ENCODE assay signal across 27 cellular contexts in the genomic region with DNA sequence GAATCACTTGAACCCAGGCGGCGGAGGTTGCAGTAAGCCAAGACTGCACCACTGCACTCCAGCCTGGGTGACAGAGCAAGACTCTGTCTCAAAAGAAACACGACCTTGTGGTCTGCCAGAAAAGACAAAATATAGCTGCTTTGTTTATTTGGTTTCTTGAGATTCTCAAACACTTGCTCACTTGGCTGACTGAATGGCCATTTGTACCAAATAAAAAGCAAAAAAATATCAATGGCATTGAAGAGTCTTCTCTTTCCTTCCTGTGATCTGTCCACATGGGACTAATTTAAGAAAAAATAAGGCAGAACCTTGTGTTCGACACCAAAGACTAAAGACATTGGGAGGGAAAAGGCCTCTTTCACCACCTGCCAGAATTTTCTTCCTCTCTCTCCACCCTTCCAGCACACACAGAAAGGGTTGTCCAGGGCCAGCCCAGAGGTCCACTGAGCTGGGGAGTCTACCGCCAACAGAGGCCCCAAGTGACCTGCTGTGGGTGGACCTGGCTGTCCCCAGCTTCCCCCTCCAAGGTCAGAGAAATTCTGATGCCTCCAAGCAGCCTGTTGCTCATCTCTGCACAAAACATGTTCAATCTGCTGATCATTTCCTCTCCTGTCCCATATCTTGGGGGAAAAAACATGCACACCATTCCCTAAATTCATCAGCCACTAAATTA. TPM values are rescaled to one million over a fixed set of nuclear protein-coding genes. Genes with fewer than 3 reads are reported as not detected.
DNase-seq lines count a peak whose midpoint lies in the region; TF ChIP-seq lines count a peak whose summit lies in the region.
"Had no signal": no experiment of that assay in that cellular context is flagged by ENCODE, and none has a peak within 500 bp of the region (broad histone marks: within the 10 kb centered on the region; RNA-seq: fewer than 3 reads in every experiment).

No MANE protein-coding gene starts in this region.

- TF ChIP-seq CTCF in Caco-2 (IDR thresholded peaks at IDR 0.05; ENCODE audit: insufficient read depth in 1 of 2, low read depth in 1 of 2, low read length in 1 of 2, severe bottlenecking in 1 of 2, unreplicated experiment in 1 of 2), result no peak
- TF ChIP-seq CTCF in HFFc6 (IDR thresholded peaks at IDR 0.05), result no peak
- TF ChIP-seq CTCF in nephron progenitor cell (IDR thresholded peaks at IDR 0.05), result no peak
- no peak for TF ChIP-seq CTCF in thyroid gland (IDR thresholded peaks at IDR 0.05)

- CTCF ChIA-PET in Caco-2 (lab: Charles Lee), result no interaction called here

- peak overlapping the region; percentile 45 for H3K27ac Mint-ChIP-seq in Caco-2 (ENCODE audit: unreplicated experiment)
- H3K27ac Mint-ChIP-seq in HFFc6, result no peak overlapping the region
- H3K27ac Mint-ChIP-seq in dendritic cell treated with granulocyte-macrophage colony-stimulating factor and Interleukin-4, amounts not matched to agents 40 ng/mL and 50 ng/mL, for 4 days, result peak overlapping the region; percentile 14
- H3K27ac Mint-ChIP-seq in nephron progenitor cell, result peak overlapping the region; percentile 47
- H3K27ac Mint-ChIP-seq: activated naive CD8-positive, alpha-beta T cell treated with anti-CD3 and anti-CD28 coated beads, Interleukin-2, amount 10 ng/mL, durations not matched to agents 7 days and 5 days; CD4-positive, alpha-beta T cell; IgD-negative memory B cell had no signal

- no TSS peak for BruUV-seq in Caco-2 (replicated peaks; lab: Mats Ljungman, UMichigan)

- H3K4me1 Mint-ChIP-seq in Caco-2 (ENCODE audit: low read depth, unreplicated experiment) (no peaks in the 10 kb centered on the region), HFFc6 (ENCODE audit: low read depth) (peaks cover 11% of the 10 kb centered on the region), nephron progenitor cell (peaks cover 7% of the 10 kb centered on the region)
- H3K4me1 Mint-ChIP-seq in dendritic cell treated with granulocyte-macrophage colony-stimulating factor and Interleukin-4, amounts not matched to agents 40 ng/mL and 50 ng/mL, for 4 days (ENCODE audit: low read depth), result peaks cover 8% of the 10 kb centered on the region
- H3K4me1 Mint-ChIP-seq: IgD-negative memory B cell had no signal

- no peak for TF ChIP-seq POLR2A in thyroid gland (IDR thresholded peaks at IDR 0.05)

- intact Hi-C loops in Caco-2 (cut with micrococcal nuclease; ENCODE audit: unreplicated experiment) (no loop called here), thyroid gland (cut with DNase I) (no loop called here)
- intact Hi-C loops in dendritic cell treated with granulocyte-macrophage colony-stimulating factor and Interleukin-4, amounts not matched to agents 40 ng/mL and 50 ng/mL, for 4 days (cut with micrococcal nuclease), result no loop called here

- H3K4me1 ChIP-seq in Caco-2, result no peaks in the 10 kb centered on the region
- no peaks in the 10 kb centered on the region for H3K4me1 ChIP-seq in thyroid gland

- H3K36me3 Mint-ChIP-seq in Caco-2 (ENCODE audit: insufficient read depth, unreplicated experiment) (peaks cover 7% of the 10 kb centered on the region), HFFc6 (ENCODE audit: low read depth) (no peaks in the 10 kb centered on the region), nephron progenitor cell (ENCODE audit: low read depth) (no peaks in the 10 kb centered on the region)
- no peaks in the 10 kb centered on the region for H3K36me3 Mint-ChIP-seq in dendritic cell treated with granulocyte-macrophage colony-stimulating factor and Interleukin-4, amounts not matched to agents 40 ng/mL and 50 ng/mL, for 4 days (ENCODE audit: low read depth)
- H3K36me3 Mint-ChIP-seq: activated naive CD8-positive, alpha-beta T cell treated with anti-CD3 and anti-CD28 coated beads, Interleukin-2, amount 10 ng/mL, durations not matched to agents 7 days and 5 days; IgD-negative memory B cell had no signal

- DNase-seq in Caco-2 (no peak), HFFc6 (peak; percentile 31), nephron progenitor cell (no peak), T-helper 1 cell (no peak), thyroid gland (no peak)
- no peak for DNase-seq in activated CD4-positive, alpha-beta T cell treated with anti-CD3 and anti-CD28 coated beads, Interleukin-2, amount 50 U/mL, for 1 hour
- no peak for DNase-seq in activated CD4-positive, alpha-beta T cell treated with anti-CD3 and anti-CD28 coated beads for 1 hour
- DNase-seq: activated CD4-positive, alpha-beta T cell treated with anti-CD3 and anti-CD28 coated beads, Interleukin-2, amount 50 U/mL, for 4 hours; activated effector memory CD4-positive, alpha-beta T cell treated with Interleukin-2 at 50 U/mL for 16 hours; activated naive CD8-positive, alpha-beta T cell treated with anti-CD3 and anti-CD28 coated beads, Interleukin-2, amount 10 ng/mL, durations not matched to agents 7 days and 5 days; CD4-positive, alpha-beta T cell; DMS 273 treated with DMSO at 0.1 percent for 48 hours; effector CD4-positive, alpha-beta T cell; HCEC 1CT; left ventricle myocardium inferior; NCI-H446 treated with DMSO at 0.1 percent for 48 hours; NK-92 treated with Interleukin-12 subunit alpha and Interleukin-12 subunit beta, amount 100 ng/mL, for 24 hours; upper lobe of left lung; WERI-Rb-1 had no signal

- H3K36me3 ChIP-seq in Caco-2 (ENCODE audit: control insufficient read depth, insufficient read depth, low read length) (no peaks in the 10 kb centered on the region), thyroid gland (no peaks in the 10 kb centered on the region)
- H3K36me3 ChIP-seq: left ventricle myocardium inferior, upper lobe of left lung, WERI-Rb-1 had no signal

- H3K27me3 Mint-ChIP-seq in Caco-2 (ENCODE audit: insufficient read depth, unreplicated experiment), result no peaks in the 10 kb centered on the region
- no peaks in the 10 kb centered on the region; the same call in 1 of the 2 replicates for H3K27me3 Mint-ChIP-seq in HFFc6 (ENCODE audit: insufficient read depth)
- H3K27me3 Mint-ChIP-seq in dendritic cell treated with granulocyte-macrophage colony-stimulating factor and Interleukin-4, amounts not matched to agents 40 ng/mL and 50 ng/mL, for 4 days, result peaks cover 1% of the 10 kb centered on the region
- H3K27me3 Mint-ChIP-seq in nephron progenitor cell (ENCODE audit: low read depth, poor library complexity), result peaks cover 4% of the 10 kb centered on the region
- H3K27me3 Mint-ChIP-seq: activated naive CD8-positive, alpha-beta T cell treated with anti-CD3 and anti-CD28 coated beads, Interleukin-2, amount 10 ng/mL, durations not matched to agents 7 days and 5 days; CD4-positive, alpha-beta T cell; IgD-negative memory B cell had no signal

- H3K27me3 ChIP-seq in Caco-2 (replicated peaks; ENCODE audit: control insufficient read depth, insufficient read depth, low read length), result no peaks in the 10 kb centered on the region
- no peaks in the 10 kb centered on the region for H3K27me3 ChIP-seq in thyroid gland
- H3K27me3 ChIP-seq: upper lobe of left lung had no signal

- H3K4me3 ChIP-seq in Caco-2 (ENCODE audit: low read depth, low read length) (no peak overlapping the region), thyroid gland (replicated peaks in 1 of 3) (no peak overlapping the region)
- H3K4me3 ChIP-seq: left ventricle myocardium inferior, SK-N-MC, upper lobe of left lung had no signal

- POLR2A ChIA-PET in Caco-2 (lab: Charles Lee), result no interaction called here

- H3K9me3 ChIP-seq in Caco-2 (no peaks in the 10 kb centered on the region), thyroid gland (no peaks in the 10 kb centered on the region)
- H3K9me3 ChIP-seq: left ventricle myocardium inferior, upper lobe of left lung had no signal

- 65 to 71% methylated on average over 5 of the region's 5 CpGs for WGBS in thyroid gland, 2 donors

- no peak overlapping the region for H3K27ac ChIP-seq in thyroid gland
- H3K27ac ChIP-seq: left ventricle myocardium inferior, SK-N-MC, upper lobe of left lung, WERI-Rb-1 had no signal

- H3K4me3 Mint-ChIP-seq in Caco-2 (ENCODE audit: unreplicated experiment), result no peak overlapping the region
- H3K4me3 Mint-ChIP-seq in HFFc6, result no peak overlapping the region
- H3K4me3 Mint-ChIP-seq in dendritic cell treated with granulocyte-macrophage colony-stimulating factor and Interleukin-4, amounts not matched to agents 40 ng/mL and 50 ng/mL, for 4 days, result no peak overlapping the region
- no peak overlapping the region for H3K4me3 Mint-ChIP-seq in nephron progenitor cell
- H3K4me3 Mint-ChIP-seq: activated naive CD8-positive, alpha-beta T cell treated with anti-CD3 and anti-CD28 coated beads, Interleukin-2, amount 10 ng/mL, durations not matched to agents 7 days and 5 days; CD4-positive, alpha-beta T cell; IgD-negative memory B cell; neural crest cell had no signal

- H3K9me3 Mint-ChIP-seq in Caco-2 (ENCODE audit: unreplicated experiment) (no peaks in the 10 kb centered on the region), HFFc6 (no peaks in the 10 kb centered on the region), nephron progenitor cell (no peaks in the 10 kb centered on the region)
- no peaks in the 10 kb centered on the region for H3K9me3 Mint-ChIP-seq in dendritic cell treated with granulocyte-macrophage colony-stimulating factor and Interleukin-4, amounts not matched to agents 40 ng/mL and 50 ng/mL, for 4 days
- H3K9me3 Mint-ChIP-seq: activated naive CD8-positive, alpha-beta T cell treated with anti-CD3 and anti-CD28 coated beads, Interleukin-2, amount 10 ng/mL, durations not matched to agents 7 days and 5 days; CD4-positive, alpha-beta T cell; IgD-negative memory B cell; neural crest cell had no signal

RNA-seq across cellular contexts. Expression of a gene that starts 5.9 kb away (rescaled TPM):
- 17.3 and 17.4 TPM in 2 replicates for total RNA-seq in Caco-2 (2022)
- under 1 TPM; 0.37 to 0.67 (median 0.55) TPM for total RNA-seq in HFFc6 (2021; fragmentation: NEBNext Ultra II Directional; extraction: Animal tissue kit (Norgen Biotek cat#: 25700))
- 1 to 10 TPM in 3 of 4 donors, under 1 TPM in 1; 0.34 to 1.7 (median 1.0) TPM for total RNA-seq in thyroid gland

RNA-seq across cellular contexts. Expression of a gene that starts 6.0 kb away (rescaled TPM):
- 48.2 and 49.4 TPM in 2 replicates for total RNA-seq in Caco-2 (2022)
- 10 to 100 TPM; 22.9 to 28.3 (median 25.5) TPM for total RNA-seq in HFFc6 (2021; fragmentation: NEBNext Ultra II Directional; extraction: Animal tissue kit (Norgen Biotek cat#: 25700))
- 10 to 100 TPM; 29.3 to 36.4 (median 31.3) TPM for total RNA-seq in thyroid gland

RNA-seq across cellular contexts. Expression of a gene that starts 23.1 kb away (rescaled TPM):
- not detected in 2 replicates for total RNA-seq in Caco-2 (2022)
- total RNA-seq in HFFc6 (2021; fragmentation: NEBNext Ultra II Directional; extraction: Animal tissue kit (Norgen Biotek cat#: 25700)), result 1 to 10 TPM in 5 of 6 experiments, under 1 TPM in 1; 0.91 to 1.7 (median 1.4) TPM
- total RNA-seq in thyroid gland, result not detected
- total RNA-seq: epithelial cell of proximal tubule, MCF 10A, mononuclear cell had no signal

RNA-seq across cellular contexts. Expression of a gene that starts 38.2 kb away (rescaled TPM):
- 0.72 TPM in 1 of 2 replicates, not detected in the other for total RNA-seq in Caco-2 (2022)
- 10 to 100 TPM; 10.1 to 13.7 (median 12.2) TPM for total RNA-seq in HFFc6 (2021; fragmentation: NEBNext Ultra II Directional; extraction: Animal tissue kit (Norgen Biotek cat#: 25700))
- total RNA-seq in thyroid gland, result 1 to 10 TPM in 1 of 4 donors, under 1 TPM in 2, not detected in 1; 0.40 to 1.4 (median 0.63) TPM
- total RNA-seq: CD4-positive, alpha-beta T cell; G401; mononuclear cell had no signal

RNA-seq across cellular contexts. Expression of a gene that starts 52.3 kb away (rescaled TPM):
- total RNA-seq in Caco-2 (2022) (41.1 and 43.0 TPM in 2 replicates), thyroid gland (10 to 100 TPM in 3 of 4 donors, 1 to 10 TPM in 1; 9.5 to 19.6 (median 11.6) TPM)
- 10 to 100 TPM; 19.9 to 29.0 (median 26.5) TPM for total RNA-seq in HFFc6 (2021; fragmentation: NEBNext Ultra II Directional; extraction: Animal tissue kit (Norgen Biotek cat#: 25700))
